8 cellular contexts compared by ENCODE assay signal in genomic region chr22:24953294-24954113, GRCh38. TPM values are rescaled to one million over a fixed set of nuclear protein-coding genes. Genes with fewer than 3 reads are reported as not detected.
DNase-seq lines count a peak whose midpoint lies in the region; ATAC-seq, FAIRE-seq and TF ChIP-seq lines count a peak whose summit lies in the region.

No MANE protein-coding gene starts in this region.

- TF ChIP-seq CTCF in VCaP (conservative IDR thresholded peaks at IDR 0.05) = no peak

- no peak overlapping the region for H3K4ac ChIP-seq in trophoblast cell (ENCODE audit: low read depth, low read length)

- peak overlapping the region; percentile 80 for H3K4me3 ChIP-seq in trophoblast cell (ENCODE audit: low read depth, low read length)

- peak overlapping the region; percentile 48 for H4K8ac ChIP-seq in trophoblast cell (ENCODE audit: low read depth, low read length)

- peaks cover 12% of the 10 kb centered on the region for H3K79me1 ChIP-seq in trophoblast cell (ENCODE audit: low read length)

- H3K9ac ChIP-seq in ES-I3 (ENCODE audit: low read depth, low read length) (peak overlapping the region; percentile 91), trophoblast cell (ENCODE audit: low read length) (peak overlapping the region; percentile 70)

- DNase-seq in frontal cortex (ENCODE audit: low spot score in 2 of 2) = peak; percentile 20 to 24
- DNase-seq in trophoblast cell = peak in 1 of 2 donors; percentile 45
- no peak for DNase-seq in activated CD8-positive, alpha-beta memory T cell treated with anti-CD3 and anti-CD28 coated beads, Interleukin-2, amount 50 U/mL, for 4 hours
- no peak for DNase-seq in activated CD4-positive, CD25-positive, alpha-beta regulatory T cell (lab: John Stamatoyannopoulos, UW)

- H3K14ac ChIP-seq in trophoblast cell (ENCODE audit: low read length) = peak overlapping the region; percentile 36

- H3K9me3 ChIP-seq in ES-I3 (ENCODE audit: control insufficient read depth, insufficient read depth, low read length) (no peaks in the 10 kb centered on the region), trophoblast cell (ENCODE audit: insufficient read depth, low read depth, low read length) (peaks cover 2% of the 10 kb centered on the region)

- peak overlapping the region; percentile 24 for H2BK120ac ChIP-seq in trophoblast cell (ENCODE audit: insufficient read depth, low read length, poor library complexity)

- peak overlapping the region; percentile 13 for H2BK5ac ChIP-seq in trophoblast cell (ENCODE audit: low read depth, low read length, poor library complexity)

- no peaks in the 10 kb centered on the region for H3K27me3 ChIP-seq in trophoblast cell (ENCODE audit: insufficient read depth, low read length)

- peak overlapping the region; percentile 50 for H2AFZ ChIP-seq in trophoblast cell (ENCODE audit: insufficient read depth, low read length, poor library complexity)

- no peak overlapping the region for H2AK5ac ChIP-seq in trophoblast cell (ENCODE audit: low read length)

- H3K36me3 ChIP-seq in ES-I3 (ENCODE audit: insufficient read depth, low read length) (no peaks in the 10 kb centered on the region), trophoblast cell (ENCODE audit: control insufficient read depth in 1 of 2, insufficient read depth in 2 of 2, low read length in 2 of 2) (no peaks in the 10 kb centered on the region)

- H3K4me1 ChIP-seq in ES-I3 (ENCODE audit: insufficient read depth, low read length) (peaks cover 9% of the 10 kb centered on the region; the same call in 1 of the 2 replicates), trophoblast cell (ENCODE audit: control insufficient read depth in 1 of 2, insufficient read depth in 2 of 2, low read length in 2 of 2) (peaks cover 0 to 19% of the 10 kb centered on the region in 2 experiments)

- WGBS in trophoblast cell (ENCODE audit: extremely low coverage, insufficient coverage, insufficient read length) = no CpG with 5 or more reads among the region's 53 CpGs

- peaks cover 8% of the 10 kb centered on the region for H3K79me2 ChIP-seq in trophoblast cell (ENCODE audit: control insufficient read depth, insufficient read depth, low read length, poor library complexity)

- FAIRE-seq in frontal cortex (lab: Jason Lieb, UNC) = no peak

- peak overlapping the region; percentile 100 for H3K4me2 ChIP-seq in trophoblast cell (ENCODE audit: low read length)

- H4K12ac ChIP-seq in trophoblast cell (ENCODE audit: low read depth, low read length) = peak overlapping the region; percentile 21

- ATAC-seq in GM18868 (IDR thresholded peaks at IDR 0.05; ENCODE audit: unreplicated experiment) (no peak), GM21447 (IDR thresholded peaks at IDR 0.05; ENCODE audit: unreplicated experiment) (no peak)

- H3K27ac ChIP-seq in VCaP (peak overlapping the region; percentile 93), trophoblast cell (ENCODE audit: low read depth, low read length) (no peak overlapping the region)

- H4K91ac ChIP-seq in trophoblast cell (ENCODE audit: low read depth, low read length) = peak overlapping the region; percentile 21

- H3K23ac ChIP-seq in trophoblast cell (ENCODE audit: low read length) = no peak overlapping the region

- peak overlapping the region; percentile 34 for H3K18ac ChIP-seq in trophoblast cell (ENCODE audit: low read length)

- no peak overlapping the region for H2BK12ac ChIP-seq in trophoblast cell (ENCODE audit: low read length)

RNA-seq across cellular contexts. Expression of gene KIAA1671, which starts 1.0 kb away (rescaled TPM):
- total RNA-seq in frontal cortex = 4.1 TPM
- polyA plus RNA-seq in trophoblast cell (2013) = 23.1 and 23.4 TPM in 2 replicates

RNA-seq across cellular contexts. Expression of gene LHFPL7, which starts 7.0 kb away (rescaled TPM):
- not detected for total RNA-seq in frontal cortex
- polyA plus RNA-seq in trophoblast cell (2013) = not detected in 2 replicates

Comparison
In these comparisons a context has a peak if more than half of its experiments do, and no peak if none do; other contexts are left out.
1. DNase-seq: peak in frontal cortex (2 of 2); none in activated CD8-positive, alpha-beta memory T cell treated with anti-CD3 and anti-CD28 coated beads, Interleukin-2, amount 50 U/mL, for 4 hours (single experiment) and activated CD4-positive, CD25-positive, alpha-beta regulatory T cell (0 of 4).